In the genomic region with DNA sequence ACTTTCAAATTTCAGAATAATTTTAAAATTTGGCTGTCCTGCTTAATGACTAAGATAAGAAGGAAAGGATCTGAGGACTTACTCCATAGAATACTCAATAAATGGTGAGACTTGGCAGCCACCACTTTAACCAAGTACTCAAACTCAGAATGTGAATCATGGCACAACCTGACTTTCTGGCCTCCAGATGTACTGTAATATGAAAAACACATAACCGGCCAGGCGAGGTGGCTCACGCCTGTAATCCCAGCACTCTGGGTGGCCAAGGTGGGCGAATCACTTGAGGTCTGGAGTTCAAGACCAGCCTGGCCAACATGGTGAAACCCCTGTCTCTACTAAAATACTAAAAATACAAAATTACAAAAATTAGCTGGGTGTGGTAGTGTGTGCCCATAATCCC, we compare ENCODE assay signal across 23 cellular contexts. TPM values are rescaled to one million over a fixed set of nuclear protein-coding genes. Genes with fewer than 3 reads are reported as not detected.
DNase-seq lines count a peak whose midpoint lies in the region; ATAC-seq and TF ChIP-seq lines count a peak whose summit lies in the region.
"Had no signal": no experiment of that assay in that cellular context is flagged by ENCODE, and none has a peak within 500 bp of the region (broad histone marks: within the 10 kb centered on the region; RNA-seq: fewer than 3 reads in every experiment).

No MANE protein-coding gene starts in this region.

- ATAC-seq in activated T-cell treated with anti-CD3 and anti-CD28 coated beads, Interleukin-2, amount 50 U/mL, for 72 hours (replicated peaks in 1 of 2) = peak; percentile 12 to 26
- ATAC-seq in thoracic aorta (ENCODE audit: insufficient number of reproducible peaks, low FRiP score, low read depth) (peak; percentile 10), HG02970 (IDR thresholded peaks at IDR 0.05; ENCODE audit: low FRiP score, unreplicated experiment) (no peak)
- ATAC-seq in stimulated activated naive CD8-positive, alpha-beta T cell treated with anti-CD3 and anti-CD28 coated beads, Interleukin-15, amount 100 ng/mL, for 72 hours = no peak
- ATAC-seq: GM12878, SK-N-SH treated with all-trans-retinoic acid at 6 μM for 48 hours had no signal

- no peaks in the 10 kb centered on the region for H3K36me3 Mint-ChIP-seq in activated T-cell treated with anti-CD3 and anti-CD28 coated beads, Interleukin-2, amount 50 U/mL, for 72 hours (ENCODE audit: insufficient read depth in 2 of 2)
- H3K36me3 Mint-ChIP-seq: CD4-positive, CD25-positive, alpha-beta regulatory T cell had no signal

- H3K36me3 ChIP-seq in MG63 (no peaks in the 10 kb centered on the region), thoracic aorta (no peaks in the 10 kb centered on the region)
- H3K36me3 ChIP-seq: BLaER1, SJCRH30 had no signal

- no peaks in the 10 kb centered on the region for H3K9me3 Mint-ChIP-seq in activated T-cell treated with anti-CD3 and anti-CD28 coated beads, Interleukin-2, amount 50 U/mL, for 72 hours
- H3K9me3 Mint-ChIP-seq in stimulated activated naive CD8-positive, alpha-beta T cell treated with anti-CD3 and anti-CD28 coated beads, Interleukin-15, amount 100 ng/mL, for 72 hours = no peaks in the 10 kb centered on the region
- H3K9me3 Mint-ChIP-seq: CD4-positive, CD25-positive, alpha-beta regulatory T cell had no signal

- no peak overlapping the region for H3K27ac Mint-ChIP-seq in activated T-cell treated with anti-CD3 and anti-CD28 coated beads, Interleukin-2, amount 50 U/mL, for 72 hours
- no peak overlapping the region for H3K27ac Mint-ChIP-seq in stimulated activated naive CD8-positive, alpha-beta T cell treated with anti-CD3 and anti-CD28 coated beads, Interleukin-15, amount 100 ng/mL, for 72 hours
- H3K27ac Mint-ChIP-seq: CD4-positive, CD25-positive, alpha-beta regulatory T cell had no signal

- H3K27ac ChIP-seq in thoracic aorta (no peak overlapping the region), coronary artery (no peak overlapping the region)
- H3K27ac ChIP-seq: BLaER1, SJCRH30 had no signal

- H3K9me3 ChIP-seq in MG63 = no peaks in the 10 kb centered on the region
- H3K9me3 ChIP-seq in thoracic aorta = no peaks in the 10 kb centered on the region
- H3K9me3 ChIP-seq: BLaER1, SJCRH30 had no signal

- no peak for DNase-seq in activated T-cell treated with anti-CD3 and anti-CD28 coated beads, Interleukin-2, amount 50 U/mL, for 72 hours
- DNase-seq in activated T-cell treated with anti-CD3 and anti-CD28 coated beads, Interleukin-2, amount 50 U/mL, for 1 hour = no peak
- DNase-seq in MG63 = peak; percentile 63
- peak; percentile 90 for DNase-seq in fibroblast of mammary gland (ENCODE audit: low read depth)
- no peak for DNase-seq in thoracic aorta (ENCODE audit: low spot score)
- DNase-seq in coronary artery (ENCODE audit: low spot score) = no peak
- DNase-seq in stimulated activated naive CD8-positive, alpha-beta T cell treated with anti-CD3 and anti-CD28 coated beads, Interleukin-15, amount 100 ng/mL, for 72 hours = no peak
- DNase-seq: CD4-positive, CD25-positive, alpha-beta regulatory T cell; HCEC 1CT; IMR-90; KG1; MM.1S; NCI-H1417; NCI-H1694; NCI-H2029 treated with DMSO at 0.1 percent for 48 hours; NCI-H2227 treated with DMSO at 0.1 percent for 48 hours; NCI-H526 treated with DMSO at 0.1 percent for 48 hours; OCI-M1; SJCRH30 had no signal

- TF ChIP-seq CTCF in fibroblast of mammary gland (conservative IDR thresholded peaks at IDR 0.05; ENCODE audit: control insufficient read depth, insufficient read depth, low read depth, low read length) (no peak), thoracic aorta (IDR thresholded peaks at IDR 0.05) (no peak), coronary artery (IDR thresholded peaks at IDR 0.05) (no peak)

- no peak overlapping the region for H3K4me3 ChIP-seq in MG63
- H3K4me3 ChIP-seq in fibroblast of mammary gland (ENCODE audit: control insufficient read depth, low read depth, low read length) = no peak overlapping the region
- H3K4me3 ChIP-seq in thoracic aorta = no peak overlapping the region
- no peak overlapping the region for H3K4me3 ChIP-seq in coronary artery
- H3K4me3 ChIP-seq: BLaER1, GM12878, SJCRH30 had no signal

- H3K27me3 ChIP-seq in MG63 (no peaks in the 10 kb centered on the region), thoracic aorta (replicated peaks; ENCODE audit: insufficient read depth) (no peaks in the 10 kb centered on the region)
- H3K27me3 ChIP-seq: BLaER1, SJCRH30 had no signal

- no peaks in the 10 kb centered on the region for H3K27me3 Mint-ChIP-seq in activated T-cell treated with anti-CD3 and anti-CD28 coated beads, Interleukin-2, amount 50 U/mL, for 72 hours (ENCODE audit: low read depth)
- no peaks in the 10 kb centered on the region for H3K27me3 Mint-ChIP-seq in stimulated activated naive CD8-positive, alpha-beta T cell treated with anti-CD3 and anti-CD28 coated beads, Interleukin-15, amount 100 ng/mL, for 72 hours

- no peak overlapping the region for H3K4me3 Mint-ChIP-seq in activated T-cell treated with anti-CD3 and anti-CD28 coated beads, Interleukin-2, amount 50 U/mL, for 72 hours
- H3K4me3 Mint-ChIP-seq in stimulated activated naive CD8-positive, alpha-beta T cell treated with anti-CD3 and anti-CD28 coated beads, Interleukin-15, amount 100 ng/mL, for 72 hours = no peak overlapping the region
- H3K4me3 Mint-ChIP-seq: CD4-positive, CD25-positive, alpha-beta regulatory T cell had no signal

- no peaks in the 10 kb centered on the region for H3K4me1 Mint-ChIP-seq in activated T-cell treated with anti-CD3 and anti-CD28 coated beads, Interleukin-2, amount 50 U/mL, for 72 hours (ENCODE audit: low read depth)
- no peaks in the 10 kb centered on the region for H3K4me1 Mint-ChIP-seq in stimulated activated naive CD8-positive, alpha-beta T cell treated with anti-CD3 and anti-CD28 coated beads, Interleukin-15, amount 100 ng/mL, for 72 hours
- H3K4me1 Mint-ChIP-seq: CD4-positive, CD25-positive, alpha-beta regulatory T cell had no signal

- no peaks in the 10 kb centered on the region for H3K4me1 ChIP-seq in thoracic aorta (ENCODE audit: control insufficient read depth in 1 of 2, low read depth in 2 of 2)
- H3K4me1 ChIP-seq: BLaER1, SJCRH30 had no signal

RNA-seq across cellular contexts. Expression of a gene that starts 10.0 kb away (rescaled TPM):
- 100 to 1,000 TPM; 138 to 151 TPM for total RNA-seq in activated T-cell treated with anti-CD3 and anti-CD28 coated beads, Interleukin-2, amount 50 U/mL, for 72 hours
- 67.5 and 72.8 TPM in 2 replicates for total RNA-seq in MG63 (2014; rRNA removed; shearing (Covaris generic); ENCODE audit: low replicate concordance)
- 10 to 100 TPM; 86.9 to 95.2 TPM for total RNA-seq in thoracic aorta

RNA-seq across cellular contexts. Expression of a gene that starts 35.8 kb away (rescaled TPM):
- 1 to 10 TPM; 1.2 to 1.7 TPM for total RNA-seq in activated T-cell treated with anti-CD3 and anti-CD28 coated beads, Interleukin-2, amount 50 U/mL, for 72 hours
- total RNA-seq in MG63 (2014; rRNA removed; shearing (Covaris generic); ENCODE audit: low replicate concordance) = 23.3 and 29.1 TPM in 2 replicates
- total RNA-seq in thoracic aorta = 1 to 10 TPM; 3.4 to 7.8 TPM
- total RNA-seq: SJCRH30 had no signal

Comparison
In these comparisons a context has a peak if more than half of its experiments do, and no peak if none do; other contexts are left out.
1. ATAC-seq: peak in activated T-cell treated with anti-CD3 and anti-CD28 coated beads, Interleukin-2, amount 50 U/mL, for 72 hours (2 of 2) and thoracic aorta (single experiment); none in stimulated activated naive CD8-positive, alpha-beta T cell treated with anti-CD3 and anti-CD28 coated beads, Interleukin-15, amount 100 ng/mL, for 72 hours (single experiment) and HG02970 (single experiment).
2. DNase-seq: peak in MG63 (single experiment) and fibroblast of mammary gland (single experiment); none in activated T-cell treated with anti-CD3 and anti-CD28 coated beads, Interleukin-2, amount 50 U/mL, for 72 hours (0 of 2), activated T-cell treated with anti-CD3 and anti-CD28 coated beads, Interleukin-2, amount 50 U/mL, for 1 hour (single experiment), thoracic aorta (single experiment), coronary artery (single experiment) and stimulated activated naive CD8-positive, alpha-beta T cell treated with anti-CD3 and anti-CD28 coated beads, Interleukin-15, amount 100 ng/mL, for 72 hours (0 of 2).